9 cellular contexts compared by ENCODE assay signal in genomic region chr5:107474724-107475489, GRCh38.
DNase-seq lines count a peak whose midpoint lies in the region; ATAC-seq and TF ChIP-seq lines count a peak whose summit lies in the region.
"Had no signal": no experiment of that assay in that cellular context is flagged by ENCODE, and none has a peak within 500 bp of the region (broad histone marks: within the 10 kb centered on the region; RNA-seq: fewer than 3 reads in every experiment).

No MANE protein-coding gene starts in this region.

- H3K4me2 ChIP-seq in mesendoderm (ENCODE audit: low read length) = no peak overlapping the region

- peak; percentile 76 for ATAC-seq in GM18511 (IDR thresholded peaks at IDR 0.05; ENCODE audit: unreplicated experiment)

- H3K9me3 ChIP-seq in HEK293 (ENCODE audit: control insufficient read depth, insufficient read depth, low read depth, low read length) = no peaks in the 10 kb centered on the region
- H3K9me3 ChIP-seq in adrenal gland (replicated peaks in 1 of 3) = no peaks in the 10 kb centered on the region

- WGBS in mesendoderm (ENCODE audit: extremely low coverage, insufficient coverage, low lambda C conversion rate) = no CpG with 5 or more reads among the region's 4 CpGs
- WGBS in adrenal gland, 4 donors = 70 to 81% (median 80%) methylated on average over 4 of the region's 4 CpGs

- H3K9me3 Mint-ChIP-seq in activated CD4-positive, alpha-beta T cell treated with anti-CD3 and anti-CD28 coated beads, Interleukin-2, amount 10 ng/mL, durations not matched to agents 24 days and 14 days = no peaks in the 10 kb centered on the region

- peaks cover 3% of the 10 kb centered on the region for H3K27me3 Mint-ChIP-seq in activated CD4-positive, alpha-beta T cell treated with anti-CD3 and anti-CD28 coated beads, Interleukin-2, amount 10 ng/mL, durations not matched to agents 24 days and 14 days

- H3K4me3 ChIP-seq in HEK293 (ENCODE audit: low read depth, low read length) (no peak overlapping the region), mesendoderm (ENCODE audit: low read length) (no peak overlapping the region), adrenal gland (no peak overlapping the region)

- H2AK5ac ChIP-seq in mesendoderm (ENCODE audit: low read length) = no peak overlapping the region

- no peak overlapping the region for H3K23ac ChIP-seq in mesendoderm (ENCODE audit: low read length)

- CTCF ChIA-PET in HEK293 (lab: Yijun Ruan, JAX) = no interaction called here

- H3K9ac ChIP-seq in mesendoderm (ENCODE audit: low read length) = no peak overlapping the region

- intact Hi-C loops in adrenal gland (cut with DNase I) = no loop called here
- intact Hi-C loops in activated CD4-positive, alpha-beta T cell treated with anti-CD3 and anti-CD28 coated beads, Interleukin-2, amount 10 ng/mL, durations not matched to agents 24 days and 14 days (cut with micrococcal nuclease) = no loop called here

- H4K5ac ChIP-seq in mesendoderm (ENCODE audit: low read length) = no peak overlapping the region

- H2BK5ac ChIP-seq in mesendoderm (ENCODE audit: low read length) = no peak overlapping the region

- H4K8ac ChIP-seq in mesendoderm (ENCODE audit: low read depth, low read length) = no peak overlapping the region

- TF ChIP-seq CTCF in HEK293 (tag by site-specific recombination; IDR thresholded peaks at IDR 0.05) (no peak), adrenal gland (IDR thresholded peaks at IDR 0.05) (no peak)

- H3K27ac ChIP-seq in HEK293 (ENCODE audit: extremely low read depth, low read depth, low read length) = no peak overlapping the region
- no peak overlapping the region for H3K27ac ChIP-seq in mesendoderm (ENCODE audit: low read depth, low read length)
- no peak overlapping the region for H3K27ac ChIP-seq in adrenal gland

- H3K36me3 ChIP-seq in HEK293 (ENCODE audit: control insufficient read depth in 2 of 2, insufficient read depth in 1 of 2, low read length in 2 of 2) = no peaks in the 10 kb centered on the region
- no peaks in the 10 kb centered on the region for H3K36me3 ChIP-seq in mesendoderm (ENCODE audit: control insufficient read depth, insufficient read depth, low read length)
- H3K36me3 ChIP-seq in adrenal gland (replicated peaks in 1 of 2) = no peaks in the 10 kb centered on the region

- H3K36me3 Mint-ChIP-seq in activated CD4-positive, alpha-beta T cell treated with anti-CD3 and anti-CD28 coated beads, Interleukin-2, amount 10 ng/mL, durations not matched to agents 24 days and 14 days (ENCODE audit: low read depth) = no peaks in the 10 kb centered on the region

- no peak overlapping the region for H3K27ac Mint-ChIP-seq in activated CD4-positive, alpha-beta T cell treated with anti-CD3 and anti-CD28 coated beads, Interleukin-2, amount 10 ng/mL, durations not matched to agents 24 days and 14 days

- no peak overlapping the region for H2BK120ac ChIP-seq in mesendoderm (ENCODE audit: low read depth, low read length)

- peak overlapping the region; percentile 75 for H3K18ac ChIP-seq in mesendoderm (ENCODE audit: low read length)

- POLR2A ChIA-PET in HEK293 (lab: Yijun Ruan, JAX) = no interaction called here

- DNase-seq in NCI-H69 (lab: John Stamatoyannopoulos, UW) (peak; percentile 45), mesendoderm (peak; percentile 65), adrenal gland (no peak), OCI-M2 (lab: John Stamatoyannopoulos, UW; ENCODE audit: unreplicated experiment) (no peak), NCI-H2171 treated with DMSO at 0.1 percent for 48 hours (lab: John Stamatoyannopoulos, UW) (no peak)
- no peak for DNase-seq in activated CD4-positive, alpha-beta T cell treated with anti-CD3 and anti-CD28 coated beads, Interleukin-2, amount 10 ng/mL, durations not matched to agents 24 days and 14 days
- DNase-seq: SHP77 treated with DMSO at 0.1 percent for 48 hours had no signal

- H3K27me3 ChIP-seq in mesendoderm (ENCODE audit: insufficient read depth, low read length, poor library complexity) (no peaks in the 10 kb centered on the region), adrenal gland (no peaks in the 10 kb centered on the region)

- H3K4me1 ChIP-seq in HEK293 (ENCODE audit: control insufficient read depth, insufficient read depth, low read length) (peaks cover 23% of the 10 kb centered on the region), mesendoderm (ENCODE audit: control insufficient read depth, low read depth, low read length) (peaks cover 26% of the 10 kb centered on the region), adrenal gland (replicated peaks in 1 of 2) (no peaks in the 10 kb centered on the region)

- H3K4me1 Mint-ChIP-seq in activated CD4-positive, alpha-beta T cell treated with anti-CD3 and anti-CD28 coated beads, Interleukin-2, amount 10 ng/mL, durations not matched to agents 24 days and 14 days = peaks cover 7% of the 10 kb centered on the region

- peaks cover 2% of the 10 kb centered on the region for H3K79me2 ChIP-seq in mesendoderm (ENCODE audit: control insufficient read depth, insufficient read depth, low read length)

- H3K56ac ChIP-seq in mesendoderm (ENCODE audit: low read length) = no peak overlapping the region

- no peak for TF ChIP-seq POLR2A in adrenal gland (IDR thresholded peaks at IDR 0.05)

- H3K4ac ChIP-seq in mesendoderm (ENCODE audit: low read depth, low read length) = no peak overlapping the region

- no peak overlapping the region for H3K4me3 Mint-ChIP-seq in activated CD4-positive, alpha-beta T cell treated with anti-CD3 and anti-CD28 coated beads, Interleukin-2, amount 10 ng/mL, durations not matched to agents 24 days and 14 days

- H3K79me1 ChIP-seq in mesendoderm (ENCODE audit: low read length) = peaks cover 6% of the 10 kb centered on the region

- peak overlapping the region; percentile 85 for H2BK15ac ChIP-seq in mesendoderm (replicated peaks; ENCODE audit: low read depth)

TF ChIP-seq in HEK293, 187 proteins besides CTCF, POLR2A, EP300 and RAD21:
- TF ChIP-seq SP2 (tag by site-specific recombination; IDR thresholded peaks at IDR 0.05) (no peak), ZNF140 (tag by site-specific recombination; IDR thresholded peaks at IDR 0.05) (no peak), FEZF1 (tag by site-specific recombination; IDR thresholded peaks at IDR 0.05) (peak; percentile 18; the same call in 1 of the 2 replicates), ZBTB26 (tag by site-specific recombination; optimal IDR thresholded peaks at IDR 0.05) (no peak), OSR2 (tag by site-specific recombination; IDR thresholded peaks at IDR 0.05) (0 out of 2 replicates have a peak, but pooled peaks have one; percentile 8), SCRT1 (tag by site-specific recombination; IDR thresholded peaks at IDR 0.05; ENCODE audit: borderline replicate concordance) (0 out of 2 replicates have a peak, but pooled peaks have one; percentile 12), ZNF266 (tag by site-specific recombination; IDR thresholded peaks at IDR 0.05; ENCODE audit: low read depth) (no peak)
TF ChIP-seq in HEK293: peak in this region for 3.

Comparison
In these comparisons a context has a peak if more than half of its experiments do, and no peak if none do; other contexts are left out.
1. DNase-seq: peak in NCI-H69 (single experiment) and mesendoderm (single experiment); none in adrenal gland (0 of 7), OCI-M2 (single experiment), NCI-H2171 treated with DMSO at 0.1 percent for 48 hours (single experiment) and activated CD4-positive, alpha-beta T cell treated with anti-CD3 and anti-CD28 coated beads, Interleukin-2, amount 10 ng/mL, durations not matched to agents 24 days and 14 days (single experiment).